In genomic region chr20:49148601-49149000, GRCh38 we compare ENCODE assay signal across 14 cellular contexts.
"Had no signal": no experiment of that assay in that cellular context is flagged by ENCODE, and none has a peak within 500 bp of the region (broad histone marks: within the 10 kb centered on the region; RNA-seq: fewer than 3 reads in every experiment).

No MANE protein-coding gene starts in this region.

- ATAC-seq: activated T-cell treated with anti-CD3 and anti-CD28 coated beads, Interleukin-2, amount 50 U/mL, for 4 hours; left colon; natural killer cell treated with Interleukin-12 subunit alpha and Interleukin-12 subunit beta and Interleukin-15 and Interleukin-18, amount 100 ng/mL, for 72 hours had no signal

- H3K27ac Mint-ChIP-seq: natural killer cell treated with Interleukin-12 subunit alpha and Interleukin-12 subunit beta and Interleukin-15 and Interleukin-18, amount 100 ng/mL, for 72 hours had no signal

- H3K36me3 ChIP-seq: uterus had no signal

- H3K9me3 ChIP-seq: breast epithelium, esophagus squamous epithelium, SK-N-SH, tibial artery, uterus had no signal

- H3K27ac ChIP-seq: breast epithelium, esophagus squamous epithelium, tibial artery, uterus had no signal

- H3K27me3 Mint-ChIP-seq: activated CD4-positive, alpha-beta T cell treated with anti-CD3 and anti-CD28 coated beads, Interleukin-2, amount 10 ng/mL, durations not matched to agents 7 days and 5 days; natural killer cell treated with Interleukin-12 subunit alpha and Interleukin-12 subunit beta and Interleukin-15 and Interleukin-18, amount 100 ng/mL, for 72 hours had no signal

- H3K4me3 ChIP-seq: breast epithelium, esophagus squamous epithelium, tibial artery, uterus had no signal

- H3K9me3 Mint-ChIP-seq: activated CD4-positive, alpha-beta T cell treated with anti-CD3 and anti-CD28 coated beads, Interleukin-2, amount 10 ng/mL, durations not matched to agents 7 days and 5 days; activated T-cell treated with anti-CD3 and anti-CD28 coated beads, Interleukin-2, amount 50 U/mL, for 4 hours; natural killer cell treated with Interleukin-12 subunit alpha and Interleukin-12 subunit beta and Interleukin-15 and Interleukin-18, amount 100 ng/mL, for 72 hours had no signal

- H3K27me3 ChIP-seq: breast epithelium, esophagus squamous epithelium, tibial artery, uterus had no signal

- H3K4me1 ChIP-seq: breast epithelium, esophagus squamous epithelium, tibial artery, uterus had no signal

- DNase-seq: activated CD4-positive, alpha-beta T cell treated with anti-CD3 and anti-CD28 coated beads, Interleukin-2, amount 10 ng/mL, durations not matched to agents 7 days and 5 days; activated gamma-delta T cell; activated T-cell treated with anti-CD3 and anti-CD28 coated beads, Interleukin-2, amount 50 U/mL, for 4 hours; esophagus squamous epithelium; left colon; mammary epithelial cell; SK-N-SH; stimulated activated CD4-positive, alpha-beta T cell treated with anti-CD3 and anti-CD28 coated beads, Interleukin-15, amount 100 ng/mL, for 24 hours; stimulated activated CD4-positive, alpha-beta T cell treated with anti-CD3 and anti-CD28 coated beads, Interleukin-4, amount 100 ng/mL, for 24 hours; T-helper 1 cell; tibial artery; uterus had no signal

- H3K4me3 Mint-ChIP-seq: activated CD4-positive, alpha-beta T cell treated with anti-CD3 and anti-CD28 coated beads, Interleukin-2, amount 10 ng/mL, durations not matched to agents 7 days and 5 days; activated T-cell treated with anti-CD3 and anti-CD28 coated beads, Interleukin-2, amount 50 U/mL, for 4 hours; natural killer cell treated with Interleukin-12 subunit alpha and Interleukin-12 subunit beta and Interleukin-15 and Interleukin-18, amount 100 ng/mL, for 72 hours had no signal
